In genomic region chr20:8646026-8646425, GRCh38 we compare ENCODE assay signal across 16 cellular contexts.
DNase-seq lines count a peak whose midpoint lies in the region; ATAC-seq and TF ChIP-seq lines count a peak whose summit lies in the region.
"Had no signal": no experiment of that assay in that cellular context is flagged by ENCODE, and none has a peak within 500 bp of the region (broad histone marks: within the 10 kb centered on the region; RNA-seq: fewer than 3 reads in every experiment).

No MANE protein-coding gene starts in this region.

- peak overlapping the region; percentile 55 for H3K9ac ChIP-seq in skeletal muscle satellite cell (ENCODE audit: low read depth, low read length)
- H3K9ac ChIP-seq in colonic mucosa (ENCODE audit: low read depth in 2 of 2, low read length in 2 of 2): no peak overlapping the region

- no peak overlapping the region for H3K4me3 ChIP-seq in HFF-Myc (replicated peaks; ENCODE audit: low read depth, low read length)
- H3K4me3 ChIP-seq in fibroblast of pulmonary artery (replicated peaks; ENCODE audit: low read depth, low read length): no peak overlapping the region
- H3K4me3 ChIP-seq in skeletal muscle satellite cell (ENCODE audit: low read length): peak overlapping the region; percentile 17
- H3K4me3 ChIP-seq in colonic mucosa: no peak overlapping the region
- H3K4me3 ChIP-seq: cardiac muscle cell, skin epidermis, tibial artery had no signal

- intact Hi-C loops in colonic mucosa (cut with DNase I): no loop called here

- H3K36me3 ChIP-seq in skeletal muscle satellite cell (ENCODE audit: insufficient read depth, low read length): no peaks in the 10 kb centered on the region
- no peaks in the 10 kb centered on the region for H3K36me3 ChIP-seq in colonic mucosa
- H3K36me3 ChIP-seq: cardiac muscle cell, tibial artery had no signal

- no peak overlapping the region for H3K27ac ChIP-seq in colonic mucosa
- H3K27ac ChIP-seq: cardiac muscle cell, tibial artery had no signal

- ATAC-seq in GM19467 (IDR thresholded peaks at IDR 0.05; ENCODE audit: unreplicated experiment) (no peak), HG03520 (IDR thresholded peaks at IDR 0.05; ENCODE audit: unreplicated experiment) (no peak)
- ATAC-seq: naive thymus-derived CD4-positive, alpha-beta T cell had no signal

- peak; percentile 97 for DNase-seq in HFF-Myc (ENCODE audit: extremely low read depth, low read depth)
- DNase-seq in RPMI8226: peak; percentile 28
- DNase-seq in fibroblast of pulmonary artery (ENCODE audit: low read depth): peak; percentile 78
- no peak for DNase-seq in NOMO-1 treated with dmso at 0.1 percent for 144 hours (lab: John Stamatoyannopoulos, UW; ENCODE audit: unreplicated experiment)
- no peak for DNase-seq in colonic mucosa
- DNase-seq: activated CD4-positive, alpha-beta T cell treated with anti-CD3 and anti-CD28 coated beads for 4 hours; erythroblast; naive thymus-derived CD4-positive, alpha-beta T cell; NCI-H1092 treated with DMSO at 0.1 percent for 48 hours; NK-92 treated with Interleukin-12 subunit alpha and Interleukin-12 subunit beta, amount 100 ng/mL, for 24 hours; tibial artery had no signal

- no peaks in the 10 kb centered on the region for H3K9me3 ChIP-seq in skeletal muscle satellite cell (replicated peaks; ENCODE audit: low read length)
- H3K9me3 ChIP-seq in colonic mucosa: no peaks in the 10 kb centered on the region
- H3K9me3 ChIP-seq: tibial artery had no signal

- peak overlapping the region; percentile 43 for H3K4me2 ChIP-seq in skeletal muscle satellite cell (ENCODE audit: low read length)

- TF ChIP-seq CTCF in HFF-Myc (IDR thresholded peaks at IDR 0.05; ENCODE audit: low read depth, low read length, missing control alignments) (no peak), fibroblast of pulmonary artery (IDR thresholded peaks at IDR 0.05; ENCODE audit: low read length, missing control alignments) (no peak), colonic mucosa (IDR thresholded peaks at IDR 0.05) (no peak)

- H3K27me3 ChIP-seq in skeletal muscle satellite cell (ENCODE audit: control insufficient read depth, insufficient read depth, low read length): no peaks in the 10 kb centered on the region
- H3K27me3 ChIP-seq in colonic mucosa: no peaks in the 10 kb centered on the region
- H3K27me3 ChIP-seq: cardiac muscle cell, tibial artery had no signal

- H3K4me1 ChIP-seq in skeletal muscle satellite cell (ENCODE audit: control insufficient read depth, insufficient read depth, low read length) (peaks cover 31% of the 10 kb centered on the region), colonic mucosa (no peaks in the 10 kb centered on the region)

Comparison
In these comparisons a context has a peak if more than half of its experiments do, and no peak if none do; other contexts are left out.
1. DNase-seq: peak in HFF-Myc (single experiment), RPMI8226 (single experiment) and fibroblast of pulmonary artery (single experiment); none in NOMO-1 treated with dmso at 0.1 percent for 144 hours (single experiment) and colonic mucosa (single experiment).